Comparison of ENCODE assay signal across 27 cellular contexts in genomic region chr11:70763606-70764005, GRCh38.
A peak's percentile ranks its signal among the peaks of the same experiment; 100 is the strongest.
DNase-seq lines count a peak whose midpoint lies in the region; ATAC-seq, FAIRE-seq and TF ChIP-seq lines count a peak whose summit lies in the region.
"Had no signal": no experiment of that assay in that cellular context is flagged by ENCODE, and none has a peak within 500 bp of the region (broad histone marks: within the 10 kb centered on the region; RNA-seq: fewer than 3 reads in every experiment).

No MANE protein-coding gene starts in this region.

- H3K36me3 ChIP-seq in SJSA1 (no peaks in the 10 kb centered on the region), left ventricle myocardium inferior (no peaks in the 10 kb centered on the region)
- H3K36me3 ChIP-seq in CD8-positive, alpha-beta memory T cell (ENCODE audit: insufficient read depth, low read length): no peaks in the 10 kb centered on the region
- H3K36me3 ChIP-seq: brain microvascular endothelial cell, tibial artery had no signal

- no peak for FAIRE-seq in GM12891 (lab: Jason Lieb, UNC)
- FAIRE-seq: kidney had no signal

- H3K9me3 Mint-ChIP-seq in CD8-positive, alpha-beta memory T cell: peaks cover 0 to 8% (median 4%) of the 10 kb centered on the region in 5 donors

- H3K9me3 ChIP-seq in SJSA1 (replicated peaks): peaks cover 65% of the 10 kb centered on the region
- H3K9me3 ChIP-seq in left ventricle myocardium inferior (replicated peaks): peaks cover 7% of the 10 kb centered on the region
- H3K9me3 ChIP-seq in CD8-positive, alpha-beta memory T cell (ENCODE audit: low read length): no peaks in the 10 kb centered on the region
- H3K9me3 ChIP-seq: mucosa of descending colon had no signal

- H3K4me3 Mint-ChIP-seq in CD8-positive, alpha-beta memory T cell: no peak overlapping the region
- H3K4me3 Mint-ChIP-seq: activated CD8-positive, alpha-beta T cell treated with anti-CD3 and anti-CD28 coated beads, Interleukin-2, amount 10 ng/mL, durations not matched to agents 7 days and 5 days; neural crest cell; stimulated activated naive CD8-positive, alpha-beta T cell treated with anti-CD3 and anti-CD28 coated beads, Interleukin-15, Interleukin-2, amounts not matched to agents 100 ng/mL and 50 ng/mL, for 24 hours had no signal

- H3K4me1 Mint-ChIP-seq in CD8-positive, alpha-beta memory T cell: no peaks in the 10 kb centered on the region
- H3K4me1 Mint-ChIP-seq: neural crest cell had no signal

- CTCF ChIA-PET in CD8-positive, alpha-beta memory T cell (lab: Charles Lee): no interaction called here

- POLR2A ChIA-PET in CD8-positive, alpha-beta memory T cell (lab: Charles Lee): no interaction called here

- intact Hi-C loops in Right ventricle myocardium superior (cut with DNase I): no loop called here
- intact Hi-C loops in left ventricle myocardium superior (cut with micrococcal nuclease): no loop called here
- intact Hi-C loops in left ventricle myocardium inferior (cut with micrococcal nuclease): no loop called here

- no peak for ATAC-seq in Right ventricle myocardium superior (ENCODE audit: poor library complexity)
- no peak for ATAC-seq in left ventricle myocardium superior
- ATAC-seq: activated CD8-positive, alpha-beta T cell treated with anti-CD3 and anti-CD28 coated beads, Interleukin-2, amount 10 ng/mL, durations not matched to agents 7 days and 5 days; mucosa of descending colon; Panc1 had no signal

- no peak overlapping the region for H3K4me3 ChIP-seq in SJSA1
- H3K4me3 ChIP-seq in fibroblast of the aortic adventitia (ENCODE audit: low read depth, low read length): no peak overlapping the region
- H3K4me3 ChIP-seq in left ventricle myocardium inferior: no peak overlapping the region
- no peak overlapping the region for H3K4me3 ChIP-seq in CD8-positive, alpha-beta memory T cell (ENCODE audit: low read length)
- H3K4me3 ChIP-seq: lung, mucosa of descending colon, tibial artery had no signal

- TF ChIP-seq CTCF in fibroblast of the aortic adventitia (IDR thresholded peaks at IDR 0.05; ENCODE audit: insufficient read depth, low read length) (no peak), left ventricle myocardium inferior (IDR thresholded peaks at IDR 0.05; ENCODE audit: borderline replicate concordance) (no peak)

- peaks cover 25% of the 10 kb centered on the region for H3K4me1 ChIP-seq in SJSA1 (replicated peaks)
- H3K4me1 ChIP-seq in left ventricle myocardium inferior: no peaks in the 10 kb centered on the region
- H3K4me1 ChIP-seq in CD8-positive, alpha-beta memory T cell (ENCODE audit: insufficient read depth, low read length): no peaks in the 10 kb centered on the region
- H3K4me1 ChIP-seq: tibial artery had no signal

- no peaks in the 10 kb centered on the region for H3K36me3 Mint-ChIP-seq in CD8-positive, alpha-beta memory T cell

- no peak overlapping the region for H3K27ac Mint-ChIP-seq in CD8-positive, alpha-beta memory T cell
- H3K27ac Mint-ChIP-seq: activated CD8-positive, alpha-beta T cell treated with anti-CD3 and anti-CD28 coated beads, Interleukin-2, amount 10 ng/mL, durations not matched to agents 7 days and 5 days; progenitor cell of endocrine pancreas; stimulated activated naive CD8-positive, alpha-beta T cell treated with anti-CD3 and anti-CD28 coated beads, Interleukin-15, Interleukin-2, amounts not matched to agents 100 ng/mL and 50 ng/mL, for 24 hours had no signal

- no peak for TF ChIP-seq POLR2A in GM12891 (IDR thresholded peaks at IDR 0.05; ENCODE audit: low read depth, low read length)

- H3K27ac ChIP-seq in SJSA1: no peak overlapping the region
- H3K27ac ChIP-seq in left ventricle myocardium inferior (replicated peaks): no peak overlapping the region
- no peak overlapping the region for H3K27ac ChIP-seq in CD8-positive, alpha-beta memory T cell (ENCODE audit: low read depth, low read length)
- H3K27ac ChIP-seq: brain microvascular endothelial cell, tibial artery had no signal

- H3K27me3 ChIP-seq in SJSA1 (replicated peaks): no peaks in the 10 kb centered on the region
- peaks cover 48% of the 10 kb centered on the region for H3K27me3 ChIP-seq in left ventricle myocardium inferior (ENCODE audit: low read depth)
- H3K27me3 ChIP-seq in CD8-positive, alpha-beta memory T cell (ENCODE audit: insufficient read depth, low read length, poor library complexity, severe bottlenecking): no peaks in the 10 kb centered on the region
- H3K27me3 ChIP-seq: brain microvascular endothelial cell had no signal

- peak; percentile 23 for DNase-seq in Right ventricle myocardium superior
- DNase-seq in left ventricle myocardium superior: no peak
- DNase-seq in SJSA1 (ENCODE audit: low read depth in 1 of 2, low spot score in 2 of 2): peak; percentile 45 to 70
- peak; percentile 2 for DNase-seq in fibroblast of the aortic adventitia (ENCODE audit: low read depth)
- no peak for DNase-seq in GM12891 (ENCODE audit: insufficient read length, low spot score)
- no peak for DNase-seq in left ventricle myocardium inferior
- no peak for DNase-seq in CD8-positive, alpha-beta memory T cell
- no peak for DNase-seq in NCI-H1930 (lab: John Stamatoyannopoulos, UW)
- DNase-seq: 8988T; activated CD4-positive, alpha-beta T cell treated with anti-CD3 and anti-CD28 coated beads for 1 hour; activated CD8-positive, alpha-beta T cell treated with anti-CD3 and anti-CD28 coated beads, Interleukin-2, amount 10 ng/mL, durations not matched to agents 7 days and 5 days; brain microvascular endothelial cell; C1 segment of cervical spinal cord; effector memory CD4-positive, alpha-beta T cell; GOT3; KBM-7; kidney; mucosa of descending colon; NCI-H146; NCI-H524 treated with DMSO at 0.1 percent for 48 hours; NK-92 treated with Interleukin-12 subunit alpha and Interleukin-12 subunit beta, amount 100 ng/mL, for 24 hours; tibial artery had no signal

- H3K27me3 Mint-ChIP-seq in CD8-positive, alpha-beta memory T cell: peaks cover 0 to 8% of the 10 kb centered on the region in 2 donors
- H3K27me3 Mint-ChIP-seq: progenitor cell of endocrine pancreas had no signal

TF ChIP-seq in GM12891, 5 proteins besides CTCF, POLR2A, EP300 and RAD21:
- TF ChIP-seq SPI1 (IDR thresholded peaks at IDR 0.05; ENCODE audit: low read depth, low read length) (no peak), PAX5 (IDR thresholded peaks at IDR 0.05; ENCODE audit: insufficient read depth, low read length, severe bottlenecking) (no peak), TAF1 (IDR thresholded peaks at IDR 0.05; ENCODE audit: low read depth, low read length) (no peak), POLR2AphosphoS5 (IDR thresholded peaks at IDR 0.05; ENCODE audit: low read depth, low read length) (no peak), POU2F2 (IDR thresholded peaks at IDR 0.05; ENCODE audit: low read depth, low read length) (no peak)

Comparison
In these comparisons a context has a peak if more than half of its experiments do, and no peak if none do; other contexts are left out.
1. DNase-seq: peak in Right ventricle myocardium superior (single experiment), SJSA1 (2 of 2) and fibroblast of the aortic adventitia (single experiment); none in left ventricle myocardium superior (single experiment), GM12891 (single experiment), left ventricle myocardium inferior (single experiment), CD8-positive, alpha-beta memory T cell (0 of 5) and NCI-H1930 (0 of 2).